ENCODE assay signal across 30 cellular contexts in genomic region chr14:81668626-81669274, GRCh38.
DNase-seq lines count a peak whose midpoint lies in the region; ATAC-seq, FAIRE-seq and TF ChIP-seq lines count a peak whose summit lies in the region.
"Had no signal": no experiment of that assay in that cellular context is flagged by ENCODE, and none has a peak within 500 bp of the region (broad histone marks: within the 10 kb centered on the region; RNA-seq: fewer than 3 reads in every experiment).

No MANE protein-coding gene starts in this region.

- H3K9me3 ChIP-seq in kidney (ENCODE audit: control insufficient read depth in 1 of 2, low read length in 2 of 2) (no peaks in the 10 kb centered on the region), neuronal stem cell (replicated peaks in 1 of 2; ENCODE audit: control insufficient read depth in 2 of 2, insufficient read depth in 1 of 2, low read depth in 1 of 2, low read length in 2 of 2) (no peaks in the 10 kb centered on the region), spleen (peaks cover 0 to 20% (median 5%) of the 10 kb centered on the region in 8 donors), transverse colon (peaks cover 0 to 7% of the 10 kb centered on the region in 2 donors)
- H3K9me3 ChIP-seq: A549, BE2C, Caco-2 had no signal

- no peak overlapping the region for H2AFZ ChIP-seq in neuronal stem cell (ENCODE audit: low read length)

- no peak overlapping the region for H2BK12ac ChIP-seq in neuronal stem cell (ENCODE audit: low read length)

- H3K18ac ChIP-seq in neuronal stem cell (ENCODE audit: low read length): no peak overlapping the region

- no peak overlapping the region for H3K9ac ChIP-seq in kidney (ENCODE audit: low read length in 2 of 2)
- H3K9ac ChIP-seq in neuronal stem cell (ENCODE audit: low read depth, low read length, poor library complexity): peak overlapping the region; percentile 21
- H3K9ac ChIP-seq: BLaER1; BLaER1 treated with 17β-estradiol and CSF1 and Interleukin-3, amounts not matched to agents 10 nM and 100 nM had no signal

- H3K23ac ChIP-seq in neuronal stem cell (ENCODE audit: low read depth, low read length, poor library complexity): no peak overlapping the region

- no peak overlapping the region for H4K8ac ChIP-seq in neuronal stem cell (ENCODE audit: low read depth, low read length)

- no peak overlapping the region for H2AK5ac ChIP-seq in neuronal stem cell (ENCODE audit: low read depth, low read length)

- H3K79me1 ChIP-seq in neuronal stem cell (ENCODE audit: low read depth, low read length): no peaks in the 10 kb centered on the region

- H3K4me2 ChIP-seq in neuronal stem cell (ENCODE audit: insufficient read depth, low read length, poor library complexity, severe bottlenecking): no peak overlapping the region
- H3K4me2 ChIP-seq: A549; BLaER1; BLaER1 treated with 17β-estradiol and CSF1 and Interleukin-3, amounts not matched to agents 10 nM and 100 nM had no signal

- H2BK5ac ChIP-seq in neuronal stem cell (ENCODE audit: low read length): no peak overlapping the region

- in situ Hi-C loops in transverse colon (cut with MboI; ENCODE audit: low pct_ligation_motif_present in 1 of 4, low pct_unique_long_range_greater_than_20kb in 1 of 4, low sequenced_read_pairs in 3 of 4): no loop called here

- TF ChIP-seq POLR2A in spleen (IDR thresholded peaks at IDR 0.05) (no peak), transverse colon (IDR thresholded peaks at IDR 0.05) (no peak)

- no peaks in the 10 kb centered on the region for H3K4me1 ChIP-seq in kidney (ENCODE audit: control insufficient read depth in 1 of 2, insufficient read depth in 1 of 2, low read depth in 1 of 2, low read length in 2 of 2)
- no peaks in the 10 kb centered on the region for H3K4me1 ChIP-seq in neuronal stem cell (ENCODE audit: control insufficient read depth in 2 of 2, insufficient read depth in 1 of 2, low read depth in 1 of 2, low read length in 2 of 2)
- H3K4me1 ChIP-seq in spleen: no peaks in the 10 kb centered on the region
- H3K4me1 ChIP-seq in transverse colon: no peaks in the 10 kb centered on the region
- H3K4me1 ChIP-seq: A549; BE2C; BLaER1; BLaER1 treated with 17β-estradiol and CSF1 and Interleukin-3, amounts not matched to agents 10 nM and 100 nM; Caco-2 had no signal

- peak; percentile 66 for DNase-seq in kidney
- DNase-seq in neuronal stem cell (ENCODE audit: low spot score): no peak
- DNase-seq in spleen: peak; percentile 71
- no peak for DNase-seq in transverse colon
- no peak for DNase-seq in kidney tubule cell (ENCODE audit: low spot score)
- DNase-seq: 8988T; ACHN; AML-193; C1 segment of cervical spinal cord; Caco-2; Calu3; CD4-positive, alpha-beta memory T cell; CD4-positive, alpha-beta T cell; CD4-positive, CD25-positive, alpha-beta regulatory T cell; CD8-positive, alpha-beta memory T cell; CD8-positive, alpha-beta T cell; DMS 273 treated with DMSO at 0.1 percent for 48 hours; DMS153; DMS79 treated with DMSO at 0.1 percent for 48 hours; DND-41; EL had no signal

- intact Hi-C loops in kidney (cut with DNase I): no loop called here
- intact Hi-C loops in spleen (cut with DNase I; ENCODE audit: low total_unique reads): no loop called here
- intact Hi-C loops in transverse colon (cut with DNase I; ENCODE audit: low total_unique reads): no loop called here

- H3K27ac ChIP-seq in kidney (ENCODE audit: low read depth in 2 of 2, low read length in 2 of 2): no peak overlapping the region
- H3K27ac ChIP-seq in neuronal stem cell (replicated peaks; ENCODE audit: low read length): no peak overlapping the region
- H3K27ac ChIP-seq in spleen: no peak overlapping the region
- H3K27ac ChIP-seq in transverse colon: no peak overlapping the region
- H3K27ac ChIP-seq: 22Rv1; A549; BLaER1; BLaER1 treated with 17β-estradiol and CSF1 and Interleukin-3, amounts not matched to agents 10 nM and 100 nM; C4-2B had no signal

- H2BK120ac ChIP-seq in neuronal stem cell (ENCODE audit: low read depth, low read length): no peak overlapping the region

- TF ChIP-seq CTCF in kidney (IDR thresholded peaks at IDR 0.05; ENCODE audit: borderline replicate concordance, extremely low read depth, insufficient read depth): no peak
- TF ChIP-seq CTCF in spleen (IDR thresholded peaks at IDR 0.05 in 8 of 11, conservative IDR thresholded peaks at IDR 0.05 in 3 of 11): no peak
- TF ChIP-seq CTCF in transverse colon (IDR thresholded peaks at IDR 0.05): no peak

- H3K36me3 ChIP-seq in kidney (ENCODE audit: control insufficient read depth in 1 of 2, insufficient read depth in 2 of 2, low read length in 2 of 2) (no peaks in the 10 kb centered on the region), neuronal stem cell (replicated peaks in 1 of 2; ENCODE audit: control insufficient read depth in 2 of 2, insufficient read depth in 2 of 2, low read length in 2 of 2) (no peaks in the 10 kb centered on the region), spleen (no peaks in the 10 kb centered on the region), transverse colon (no peaks in the 10 kb centered on the region)
- H3K36me3 ChIP-seq: BE2C; BLaER1; BLaER1 treated with 17β-estradiol and CSF1 and Interleukin-3, amounts not matched to agents 10 nM and 100 nM had no signal

- FAIRE-seq in kidney (lab: Jason Lieb, UNC): no peak
- FAIRE-seq: A204.1, A549, D721Med had no signal

- WGBS in neuronal stem cell (ENCODE audit: extremely low coverage in 2 of 2, insufficient read length in 2 of 2, insufficient replicate concordance in 1 of 2), 2 donors: no CpG with 5 or more reads among the region's 32 CpGs
- WGBS in spleen, 5 donors: 76 to 90% (median 89%) methylated on average over 17 to 32 of the region's 32 CpGs
- WGBS in transverse colon (ENCODE audit: low coverage in 1 of 2), 2 donors: 89 to 100% methylated on average over 2 to 22 of the region's 32 CpGs

- no peak for ATAC-seq in GM18861 (IDR thresholded peaks at IDR 0.05; ENCODE audit: unreplicated experiment)
- ATAC-seq: A549; CD8-positive, alpha-beta T cell had no signal

- H2BK15ac ChIP-seq in neuronal stem cell (ENCODE audit: low read length): no peak overlapping the region

- H3K4ac ChIP-seq in neuronal stem cell (ENCODE audit: low read length): no peak overlapping the region

- H3K14ac ChIP-seq in neuronal stem cell (ENCODE audit: low read length): no peak overlapping the region

- H3K27me3 ChIP-seq in neuronal stem cell (ENCODE audit: control insufficient read depth in 3 of 3, insufficient read depth in 3 of 3, low read depth in 1 of 3, low read length in 3 of 3): no peaks in the 10 kb centered on the region
- H3K27me3 ChIP-seq in spleen (replicated peaks in 1 of 7): peaks cover 0 to 5% (median 0%) of the 10 kb centered on the region in 7 donors
- no peaks in the 10 kb centered on the region for H3K27me3 ChIP-seq in transverse colon
- H3K27me3 ChIP-seq: BE2C; BLaER1; BLaER1 treated with 17β-estradiol and CSF1 and Interleukin-3, amounts not matched to agents 10 nM and 100 nM had no signal

- H3K4me3 ChIP-seq in kidney (ENCODE audit: low read length in 2 of 2) (no peak overlapping the region), neuronal stem cell (ENCODE audit: low read length in 2 of 2) (no peak overlapping the region), spleen (no peak overlapping the region), transverse colon (no peak overlapping the region)
- H3K4me3 ChIP-seq: A549; BLaER1; BLaER1 treated with 17β-estradiol and CSF1 and Interleukin-3, amounts not matched to agents 10 nM and 100 nM had no signal

- H4K91ac ChIP-seq in neuronal stem cell (ENCODE audit: low read depth, low read length, poor library complexity): no peak overlapping the region

- no peak for TF ChIP-seq EP300 in transverse colon (IDR thresholded peaks at IDR 0.05; ENCODE audit: low read depth)

Comparison
In these comparisons a context has a peak if more than half of its experiments do, and no peak if none do; other contexts are left out.
1. DNase-seq: peak in kidney (single experiment) and spleen (single experiment); none in neuronal stem cell (single experiment), transverse colon (single experiment) and kidney tubule cell (single experiment).